Comparison of ENCODE assay signal across 10 cellular contexts in the genomic region with DNA sequence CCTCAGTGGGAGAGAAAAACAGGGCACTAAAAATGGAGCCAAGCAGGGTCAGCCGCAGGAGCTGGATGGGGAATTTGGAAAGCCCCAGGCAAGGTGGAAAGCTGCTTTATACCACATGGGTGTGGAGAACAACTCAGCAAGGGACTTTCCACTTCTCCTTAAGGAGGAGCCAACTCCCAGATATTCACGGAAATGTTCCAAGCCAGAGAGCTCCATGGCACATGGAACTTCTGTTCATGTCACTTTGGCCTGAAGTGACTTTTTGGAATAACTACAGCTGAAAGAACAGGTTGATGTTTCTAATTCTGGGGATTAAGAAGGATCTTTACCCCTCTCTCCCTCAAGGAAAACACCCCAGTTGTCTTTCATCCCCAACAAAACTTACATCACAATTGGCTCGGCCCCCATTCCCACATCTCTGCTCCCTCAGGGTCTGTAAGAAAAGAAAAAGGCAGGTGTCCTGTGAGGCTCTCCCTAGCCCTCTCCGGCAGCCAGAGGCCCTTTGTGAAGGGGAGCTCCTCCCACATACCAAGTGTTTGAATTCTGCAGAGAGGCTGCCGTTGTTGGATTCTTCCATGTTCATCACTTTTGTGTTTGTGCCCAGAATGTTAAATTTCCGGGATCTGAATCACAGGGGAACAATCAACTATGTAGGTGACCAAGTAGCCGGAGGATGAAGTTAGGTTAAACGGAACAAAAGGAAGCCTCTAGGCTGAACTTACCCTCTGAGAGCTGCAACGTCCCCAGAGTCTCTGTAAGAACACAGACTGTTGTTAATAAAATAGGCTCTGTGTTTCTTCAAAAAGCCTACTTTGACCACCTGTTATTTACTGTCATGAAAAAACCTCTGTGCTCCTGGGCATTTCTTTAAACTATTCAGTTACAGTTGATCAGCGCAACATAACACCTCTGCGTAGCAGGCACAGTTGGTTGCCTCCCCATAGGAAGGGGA. TPM values are rescaled to one million over a fixed set of nuclear protein-coding genes. Genes with fewer than 3 reads are reported as not detected.
DNase-seq lines count a peak whose midpoint lies in the region; TF ChIP-seq lines count a peak whose summit lies in the region.
"Had no signal": no experiment of that assay in that cellular context is flagged by ENCODE, and none has a peak within 500 bp of the region (broad histone marks: within the 10 kb centered on the region; RNA-seq: fewer than 3 reads in every experiment).

No MANE protein-coding gene starts in this region.

- peaks cover 68% of the 10 kb centered on the region for H3K36me3 ChIP-seq in brain microvascular endothelial cell (replicated peaks)
- peaks cover 1% of the 10 kb centered on the region for H3K36me3 ChIP-seq in kidney epithelial cell (ENCODE audit: control insufficient read depth, insufficient read depth, low read length)
- H3K36me3 ChIP-seq in tibial artery, result peaks cover 78 to 91% (median 87%) of the 10 kb centered on the region in 3 donors

- H3K4me3 ChIP-seq in brain microvascular endothelial cell (ENCODE audit: low read depth, low read length), result no peak overlapping the region
- no peak overlapping the region for H3K4me3 ChIP-seq in kidney epithelial cell (ENCODE audit: low read depth, low read length)
- H3K4me3 ChIP-seq in tibial artery, result no peak overlapping the region
- H3K4me3 ChIP-seq: BLaER1 had no signal

- intact Hi-C loops in tibial artery (cut with DNase I; ENCODE audit: low total_unique reads), result no loop called here

- H3K27ac ChIP-seq in brain microvascular endothelial cell (peak overlapping the region; percentile 54), tibial artery (peak overlapping the region; percentile 33 to 48)
- H3K27ac ChIP-seq: BLaER1 had no signal

- peaks cover 84% of the 10 kb centered on the region for H3K36me3 Mint-ChIP-seq in activated T-cell treated with anti-CD3 and anti-CD28 coated beads, Interleukin-2, amount 50 U/mL, for 24 hours (ENCODE audit: low read depth)

- H3K27me3 ChIP-seq in brain microvascular endothelial cell (replicated peaks) (no peaks in the 10 kb centered on the region), kidney epithelial cell (ENCODE audit: control insufficient read depth, insufficient read depth, low read length) (no peaks in the 10 kb centered on the region), tibial artery (no peaks in the 10 kb centered on the region)
- H3K27me3 ChIP-seq: BLaER1 had no signal

- DNase-seq in activated T-cell treated with anti-CD3 and anti-CD28 coated beads, Interleukin-2, amount 50 U/mL, for 24 hours, result no peak
- no peak for DNase-seq in activated T-cell treated with anti-CD3 and anti-CD28 coated beads, Interleukin-2, amount 50 U/mL, for 1 hour
- DNase-seq in brain microvascular endothelial cell, result peak; percentile 25
- peak; percentile 43 for DNase-seq in kidney epithelial cell (ENCODE audit: low read depth)
- DNase-seq in tibial artery, result no peak
- DNase-seq in 8988T, result no peak
- no peak for DNase-seq in NCI-H510A treated with DMSO at 0.1 percent for 48 hours (lab: John Stamatoyannopoulos, UW)
- DNase-seq in SK-N-DZ (ENCODE audit: low spot score), result no peak
- DNase-seq: activated naive CD8-positive, alpha-beta T cell treated with anti-CD3 and anti-CD28 coated beads, Interleukin-2, amount 10 ng/mL, durations not matched to agents 7 days and 5 days had no signal

- no peaks in the 10 kb centered on the region for H3K27me3 Mint-ChIP-seq in activated T-cell treated with anti-CD3 and anti-CD28 coated beads, Interleukin-2, amount 50 U/mL, for 24 hours
- H3K27me3 Mint-ChIP-seq: activated naive CD8-positive, alpha-beta T cell treated with anti-CD3 and anti-CD28 coated beads, Interleukin-2, amount 10 ng/mL, durations not matched to agents 7 days and 5 days had no signal

- H3K4me3 Mint-ChIP-seq in activated T-cell treated with anti-CD3 and anti-CD28 coated beads, Interleukin-2, amount 50 U/mL, for 24 hours, result no peak overlapping the region
- H3K4me3 Mint-ChIP-seq: activated naive CD8-positive, alpha-beta T cell treated with anti-CD3 and anti-CD28 coated beads, Interleukin-2, amount 10 ng/mL, durations not matched to agents 7 days and 5 days had no signal

- H3K4me1 ChIP-seq in tibial artery, result peaks cover 0 to 34% (median 12%) of the 10 kb centered on the region in 4 donors
- H3K4me1 ChIP-seq: BLaER1 had no signal

- H3K27ac Mint-ChIP-seq in activated T-cell treated with anti-CD3 and anti-CD28 coated beads, Interleukin-2, amount 50 U/mL, for 24 hours, result peak overlapping the region; percentile 74
- H3K27ac Mint-ChIP-seq: activated naive CD8-positive, alpha-beta T cell treated with anti-CD3 and anti-CD28 coated beads, Interleukin-2, amount 10 ng/mL, durations not matched to agents 7 days and 5 days had no signal

- in situ Hi-C loops in brain microvascular endothelial cell (cut with HindIII; ENCODE audit: low pct_ligation_motif_present, low sequenced_read_pairs), result no loop called here

- TF ChIP-seq CTCF in brain microvascular endothelial cell (IDR thresholded peaks at IDR 0.05; ENCODE audit: low read depth, low read length, missing control alignments), result no peak
- TF ChIP-seq CTCF in kidney epithelial cell (IDR thresholded peaks at IDR 0.05; ENCODE audit: insufficient read depth, low read length, poor library complexity, severe bottlenecking), result no peak
- TF ChIP-seq CTCF in tibial artery (IDR thresholded peaks at IDR 0.05), result no peak

- H3K4me1 Mint-ChIP-seq in activated T-cell treated with anti-CD3 and anti-CD28 coated beads, Interleukin-2, amount 50 U/mL, for 24 hours (ENCODE audit: low read depth), result peaks cover 23% of the 10 kb centered on the region

- no peaks in the 10 kb centered on the region for H3K9me3 Mint-ChIP-seq in activated T-cell treated with anti-CD3 and anti-CD28 coated beads, Interleukin-2, amount 50 U/mL, for 24 hours
- H3K9me3 Mint-ChIP-seq: activated naive CD8-positive, alpha-beta T cell treated with anti-CD3 and anti-CD28 coated beads, Interleukin-2, amount 10 ng/mL, durations not matched to agents 7 days and 5 days had no signal

- no peaks in the 10 kb centered on the region for H3K9me3 ChIP-seq in tibial artery
- H3K9me3 ChIP-seq: BLaER1 had no signal

RNA-seq across cellular contexts. Expression of a gene that starts 41.0 kb away (rescaled TPM):
- 11.4 and 24.4 TPM in 2 replicates for total RNA-seq in kidney epithelial cell
- 10.1 and 12.0 TPM in 2 replicates for polyA plus RNA-seq in SK-N-DZ (2014; cell fraction: cytosol; rRNA removed)
- 13.6 and 19.3 TPM in 2 replicates for polyA plus RNA-seq in SK-N-DZ (2014; cell fraction: nucleus; rRNA removed)

RNA-seq across cellular contexts. Expression of a gene that starts 53.1 kb away (rescaled TPM):
- 27.5 and 29.6 TPM in 2 replicates for total RNA-seq in kidney epithelial cell
- polyA plus RNA-seq in SK-N-DZ (2014; cell fraction: cytosol; rRNA removed), result 25.5 and 36.7 TPM in 2 replicates
- 72.8 and 97.3 TPM in 2 replicates for polyA plus RNA-seq in SK-N-DZ (2014; cell fraction: nucleus; rRNA removed)

RNA-seq across cellular contexts. Expression of a gene that starts 58.9 kb away (rescaled TPM):
- total RNA-seq in kidney epithelial cell, result 74.9 and 80.8 TPM in 2 replicates
- polyA plus RNA-seq in SK-N-DZ (2014; cell fraction: cytosol; rRNA removed), result 20.7 and 23.9 TPM in 2 replicates
- 17.7 and 20.4 TPM in 2 replicates for polyA plus RNA-seq in SK-N-DZ (2014; cell fraction: nucleus; rRNA removed)

Comparison
In these comparisons a context has a peak if more than half of its experiments do, and no peak if none do; other contexts are left out.
1. DNase-seq: peak in brain microvascular endothelial cell (single experiment) and kidney epithelial cell (single experiment); none in activated T-cell treated with anti-CD3 and anti-CD28 coated beads, Interleukin-2, amount 50 U/mL, for 24 hours (single experiment), activated T-cell treated with anti-CD3 and anti-CD28 coated beads, Interleukin-2, amount 50 U/mL, for 1 hour (single experiment), tibial artery (0 of 2), 8988T (single experiment), NCI-H510A treated with DMSO at 0.1 percent for 48 hours (single experiment) and SK-N-DZ (single experiment).